In the genomic region with DNA sequence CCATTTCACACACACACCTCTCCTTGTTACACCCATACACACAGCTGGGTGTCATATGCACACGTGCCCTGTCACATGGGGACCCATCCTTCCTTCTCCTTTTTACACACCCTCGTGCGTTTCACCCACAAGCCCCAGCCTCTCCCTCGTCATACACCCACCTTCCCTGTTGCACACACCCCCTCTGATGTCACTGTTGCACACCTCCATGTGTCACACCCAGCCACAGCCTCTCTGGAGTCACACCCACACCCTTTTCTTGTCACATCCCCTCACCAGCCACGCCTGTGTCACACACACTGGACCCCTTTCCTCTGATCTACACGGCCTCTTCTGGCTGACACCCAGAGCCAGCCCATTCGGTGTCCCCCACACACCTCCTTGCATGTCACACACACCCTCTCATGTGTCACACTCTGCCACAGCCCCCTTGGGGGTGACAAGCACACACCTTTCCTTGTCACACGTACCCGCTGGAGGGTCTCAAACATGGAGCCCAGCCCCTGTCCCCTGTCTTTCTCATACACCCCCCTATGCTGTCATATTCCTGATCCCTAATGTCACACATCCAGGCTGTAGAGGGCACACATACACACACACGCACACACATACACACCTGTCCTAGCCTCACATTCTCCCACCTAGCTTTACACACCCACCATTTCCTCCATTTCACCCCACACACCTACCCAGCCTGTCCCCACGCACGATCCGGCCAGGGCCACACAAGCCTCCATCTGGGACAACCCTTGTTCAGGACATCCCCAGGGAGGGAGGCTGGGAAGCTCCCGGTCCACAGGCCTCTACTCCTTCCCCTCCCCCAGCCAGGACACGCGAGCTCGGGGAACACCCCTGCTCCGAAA, we compare ENCODE assay signal across 1 cellular context.
TF ChIP-seq lines count a peak whose summit lies in the region.

No MANE protein-coding gene starts in this region.

TF ChIP-seq in GM12878, 131 proteins besides CTCF, POLR2A, EP300 and RAD21 (continues in another document):
- TF ChIP-seq, protein P1, sequence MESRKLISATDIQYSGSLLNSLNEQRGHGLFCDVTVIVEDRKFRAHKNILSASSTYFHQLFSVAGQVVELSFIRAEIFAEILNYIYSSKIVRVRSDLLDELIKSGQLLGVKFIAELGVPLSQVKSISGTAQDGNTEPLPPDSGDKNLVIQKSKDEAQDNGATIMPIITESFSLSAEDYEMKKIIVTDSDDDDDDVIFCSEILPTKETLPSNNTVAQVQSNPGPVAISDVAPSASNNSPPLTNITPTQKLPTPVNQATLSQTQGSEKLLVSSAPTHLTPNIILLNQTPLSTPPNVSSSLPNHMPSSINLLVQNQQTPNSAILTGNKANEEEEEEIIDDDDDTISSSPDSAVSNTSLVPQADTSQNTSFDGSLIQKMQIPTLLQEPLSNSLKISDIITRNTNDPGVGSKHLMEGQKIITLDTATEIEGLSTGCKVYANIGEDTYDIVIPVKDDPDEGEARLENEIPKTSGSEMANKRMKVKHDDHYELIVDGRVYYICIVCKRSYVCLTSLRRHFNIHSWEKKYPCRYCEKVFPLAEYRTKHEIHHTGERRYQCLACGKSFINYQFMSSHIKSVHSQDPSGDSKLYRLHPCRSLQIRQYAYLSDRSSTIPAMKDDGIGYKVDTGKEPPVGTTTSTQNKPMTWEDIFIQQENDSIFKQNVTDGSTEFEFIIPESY (IDR thresholded peaks at IDR 0.05): no peak
- TF ChIP-seq CBFB (IDR thresholded peaks at IDR 0.05; ENCODE audit: low read depth) (no peak), RCOR1 (conservative IDR thresholded peaks at IDR 0.05; ENCODE audit: low read depth, low read length) (no peak), SIN3A (IDR thresholded peaks at IDR 0.05; ENCODE audit: low read depth, low read length) (no peak), BCLAF1 (IDR thresholded peaks at IDR 0.05) (no peak), ATF7 (IDR thresholded peaks at IDR 0.05; ENCODE audit: low read depth) (0 out of 2 replicates have a peak, but pooled peaks have one; percentile 11), MTA2 (IDR thresholded peaks at IDR 0.05; ENCODE audit: low read depth) (no peak), CHD1 (IDR thresholded peaks at IDR 0.05; ENCODE audit: low read depth, low read length) (no peak), TCF7 (IDR thresholded peaks at IDR 0.05; ENCODE audit: borderline replicate concordance) (no peak), RAD51 (IDR thresholded peaks at IDR 0.05) (peak; percentile 93), KDM1A (IDR thresholded peaks at IDR 0.05; ENCODE audit: borderline replicate concordance) (no peak), ZBTB4 (CRISPR knock-in tag; IDR thresholded peaks at IDR 0.05) (no peak), MXI1 (IDR thresholded peaks at IDR 0.05; ENCODE audit: low read depth, low read length) (no peak), KLF5 (IDR thresholded peaks at IDR 0.05; ENCODE audit: partially characterized antibody) (no peak), HSF1 (IDR thresholded peaks at IDR 0.05; ENCODE audit: low read depth, low read length) (no peak), RFX5 (IDR thresholded peaks at IDR 0.05; ENCODE audit: low read depth, low read length) (no peak), NFIC (IDR thresholded peaks at IDR 0.05; ENCODE audit: low read depth, low read length) (no peak), BHLHE40 (IDR thresholded peaks at IDR 0.05; ENCODE audit: borderline replicate concordance in 1 of 2, low read depth in 2 of 2, low read length in 1 of 2) (peak in 1 of 2 experiments; percentile 61; a peak in 2 of 4 replicates), FOS (IDR thresholded peaks at IDR 0.05; ENCODE audit: borderline replicate concordance, extremely low read depth, insufficient read length) (no peak), PAX5 (IDR thresholded peaks at IDR 0.05; ENCODE audit: borderline replicate concordance, low read depth, low read length) (no peak), BCL3 (IDR thresholded peaks at IDR 0.05; ENCODE audit: borderline replicate concordance, insufficient read depth, low read depth, low read length, poor library complexity, severe bottlenecking) (peak; percentile 32), HDGF (IDR thresholded peaks at IDR 0.05) (no peak), NFYA (IDR thresholded peaks at IDR 0.05; ENCODE audit: borderline replicate concordance, low read depth, low read length) (no peak)
- TF ChIP-seq, protein P2, sequence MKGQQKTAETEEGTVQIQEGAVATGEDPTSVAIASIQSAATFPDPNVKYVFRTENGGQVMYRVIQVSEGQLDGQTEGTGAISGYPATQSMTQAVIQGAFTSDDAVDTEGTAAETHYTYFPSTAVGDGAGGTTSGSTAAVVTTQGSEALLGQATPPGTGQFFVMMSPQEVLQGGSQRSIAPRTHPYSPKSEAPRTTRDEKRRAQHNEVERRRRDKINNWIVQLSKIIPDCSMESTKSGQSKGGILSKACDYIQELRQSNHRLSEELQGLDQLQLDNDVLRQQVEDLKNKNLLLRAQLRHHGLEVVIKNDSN (IDR thresholded peaks at IDR 0.05; ENCODE audit: borderline replicate concordance, extremely low read length, insufficient read depth, low read depth, low read length): peak; percentile 61
- TF ChIP-seq, protein P3, sequence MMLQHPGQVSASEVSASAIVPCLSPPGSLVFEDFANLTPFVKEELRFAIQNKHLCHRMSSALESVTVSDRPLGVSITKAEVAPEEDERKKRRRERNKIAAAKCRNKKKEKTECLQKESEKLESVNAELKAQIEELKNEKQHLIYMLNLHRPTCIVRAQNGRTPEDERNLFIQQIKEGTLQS (IDR thresholded peaks at IDR 0.05; ENCODE audit: borderline replicate concordance, extremely low read depth, low read depth, low read length): 0 out of 2 replicates have a peak, but pooled peaks have one; percentile 22
- TF ChIP-seq, protein P4, sequence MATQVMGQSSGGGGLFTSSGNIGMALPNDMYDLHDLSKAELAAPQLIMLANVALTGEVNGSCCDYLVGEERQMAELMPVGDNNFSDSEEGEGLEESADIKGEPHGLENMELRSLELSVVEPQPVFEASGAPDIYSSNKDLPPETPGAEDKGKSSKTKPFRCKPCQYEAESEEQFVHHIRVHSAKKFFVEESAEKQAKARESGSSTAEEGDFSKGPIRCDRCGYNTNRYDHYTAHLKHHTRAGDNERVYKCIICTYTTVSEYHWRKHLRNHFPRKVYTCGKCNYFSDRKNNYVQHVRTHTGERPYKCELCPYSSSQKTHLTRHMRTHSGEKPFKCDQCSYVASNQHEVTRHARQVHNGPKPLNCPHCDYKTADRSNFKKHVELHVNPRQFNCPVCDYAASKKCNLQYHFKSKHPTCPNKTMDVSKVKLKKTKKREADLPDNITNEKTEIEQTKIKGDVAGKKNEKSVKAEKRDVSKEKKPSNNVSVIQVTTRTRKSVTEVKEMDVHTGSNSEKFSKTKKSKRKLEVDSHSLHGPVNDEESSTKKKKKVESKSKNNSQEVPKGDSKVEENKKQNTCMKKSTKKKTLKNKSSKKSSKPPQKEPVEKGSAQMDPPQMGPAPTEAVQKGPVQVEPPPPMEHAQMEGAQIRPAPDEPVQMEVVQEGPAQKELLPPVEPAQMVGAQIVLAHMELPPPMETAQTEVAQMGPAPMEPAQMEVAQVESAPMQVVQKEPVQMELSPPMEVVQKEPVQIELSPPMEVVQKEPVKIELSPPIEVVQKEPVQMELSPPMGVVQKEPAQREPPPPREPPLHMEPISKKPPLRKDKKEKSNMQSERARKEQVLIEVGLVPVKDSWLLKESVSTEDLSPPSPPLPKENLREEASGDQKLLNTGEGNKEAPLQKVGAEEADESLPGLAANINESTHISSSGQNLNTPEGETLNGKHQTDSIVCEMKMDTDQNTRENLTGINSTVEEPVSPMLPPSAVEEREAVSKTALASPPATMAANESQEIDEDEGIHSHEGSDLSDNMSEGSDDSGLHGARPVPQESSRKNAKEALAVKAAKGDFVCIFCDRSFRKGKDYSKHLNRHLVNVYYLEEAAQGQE (IDR thresholded peaks at IDR 0.05; ENCODE audit: low read depth, low read length): no peak
- TF ChIP-seq, protein P5, sequence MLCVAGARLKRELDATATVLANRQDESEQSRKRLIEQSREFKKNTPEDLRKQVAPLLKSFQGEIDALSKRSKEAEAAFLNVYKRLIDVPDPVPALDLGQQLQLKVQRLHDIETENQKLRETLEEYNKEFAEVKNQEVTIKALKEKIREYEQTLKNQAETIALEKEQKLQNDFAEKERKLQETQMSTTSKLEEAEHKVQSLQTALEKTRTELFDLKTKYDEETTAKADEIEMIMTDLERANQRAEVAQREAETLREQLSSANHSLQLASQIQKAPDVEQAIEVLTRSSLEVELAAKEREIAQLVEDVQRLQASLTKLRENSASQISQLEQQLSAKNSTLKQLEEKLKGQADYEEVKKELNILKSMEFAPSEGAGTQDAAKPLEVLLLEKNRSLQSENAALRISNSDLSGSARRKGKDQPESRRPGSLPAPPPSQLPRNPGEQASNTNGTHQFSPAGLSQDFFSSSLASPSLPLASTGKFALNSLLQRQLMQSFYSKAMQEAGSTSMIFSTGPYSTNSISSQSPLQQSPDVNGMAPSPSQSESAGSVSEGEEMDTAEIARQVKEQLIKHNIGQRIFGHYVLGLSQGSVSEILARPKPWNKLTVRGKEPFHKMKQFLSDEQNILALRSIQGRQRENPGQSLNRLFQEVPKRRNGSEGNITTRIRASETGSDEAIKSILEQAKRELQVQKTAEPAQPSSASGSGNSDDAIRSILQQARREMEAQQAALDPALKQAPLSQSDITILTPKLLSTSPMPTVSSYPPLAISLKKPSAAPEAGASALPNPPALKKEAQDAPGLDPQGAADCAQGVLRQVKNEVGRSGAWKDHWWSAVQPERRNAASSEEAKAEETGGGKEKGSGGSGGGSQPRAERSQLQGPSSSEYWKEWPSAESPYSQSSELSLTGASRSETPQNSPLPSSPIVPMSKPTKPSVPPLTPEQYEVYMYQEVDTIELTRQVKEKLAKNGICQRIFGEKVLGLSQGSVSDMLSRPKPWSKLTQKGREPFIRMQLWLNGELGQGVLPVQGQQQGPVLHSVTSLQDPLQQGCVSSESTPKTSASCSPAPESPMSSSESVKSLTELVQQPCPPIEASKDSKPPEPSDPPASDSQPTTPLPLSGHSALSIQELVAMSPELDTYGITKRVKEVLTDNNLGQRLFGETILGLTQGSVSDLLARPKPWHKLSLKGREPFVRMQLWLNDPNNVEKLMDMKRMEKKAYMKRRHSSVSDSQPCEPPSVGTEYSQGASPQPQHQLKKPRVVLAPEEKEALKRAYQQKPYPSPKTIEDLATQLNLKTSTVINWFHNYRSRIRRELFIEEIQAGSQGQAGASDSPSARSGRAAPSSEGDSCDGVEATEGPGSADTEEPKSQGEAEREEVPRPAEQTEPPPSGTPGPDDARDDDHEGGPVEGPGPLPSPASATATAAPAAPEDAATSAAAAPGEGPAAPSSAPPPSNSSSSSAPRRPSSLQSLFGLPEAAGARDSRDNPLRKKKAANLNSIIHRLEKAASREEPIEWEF (IDR thresholded peaks at IDR 0.05; ENCODE audit: insufficient replicate concordance, low read depth, low read length): no peak
